ENCODE assay signal across 1 cellular context in the genomic region with DNA sequence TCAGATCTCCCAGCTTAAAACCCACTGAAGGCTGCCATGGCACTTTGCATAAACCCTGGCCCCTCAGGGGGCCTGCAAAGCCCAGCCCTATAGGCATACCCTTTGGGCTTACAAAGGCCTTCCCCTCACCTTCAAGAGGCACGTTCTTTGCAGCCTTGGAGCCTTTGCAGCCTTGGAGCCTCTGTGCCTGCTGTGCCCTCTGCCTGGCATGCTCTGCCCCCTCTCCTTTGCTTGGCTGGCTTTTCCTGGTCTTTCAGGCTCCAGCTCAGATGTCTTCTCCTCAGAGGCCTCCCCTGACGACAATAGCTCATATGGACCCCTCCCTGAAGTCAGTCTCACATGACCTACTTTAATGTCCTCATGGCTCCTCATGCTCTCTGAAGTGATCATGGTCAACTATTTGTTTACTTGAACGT.
TF ChIP-seq lines count a peak whose summit lies in the region.

No MANE protein-coding gene starts in this region.

TF ChIP-seq in H1, 55 proteins besides CTCF, POLR2A, EP300 and RAD21 (continued from another document):
- TF ChIP-seq SIX5 (IDR thresholded peaks at IDR 0.05; ENCODE audit: low read depth, low read length) (no peak), KDM4A (IDR thresholded peaks at IDR 0.05; ENCODE audit: low read depth, low read length, severe bottlenecking) (peak; percentile 10), ZNF274 (IDR thresholded peaks at IDR 0.05; ENCODE audit: borderline replicate concordance, extremely low read depth, low read length) (no peak), TCF12 (IDR thresholded peaks at IDR 0.05; ENCODE audit: low read depth, low read length) (no peak), GABPA (IDR thresholded peaks at IDR 0.05; ENCODE audit: borderline replicate concordance, insufficient read depth, low read length) (no peak), NANOG (IDR thresholded peaks at IDR 0.05; ENCODE audit: insufficient read depth, low read depth, low read length, poor library complexity, severe bottlenecking) (no peak), YY1 (IDR thresholded peaks at IDR 0.05; ENCODE audit: low read depth, low read length) (no peak), ASH2L (IDR thresholded peaks at IDR 0.05; ENCODE audit: low read length) (no peak)
- TF ChIP-seq, protein P1, sequence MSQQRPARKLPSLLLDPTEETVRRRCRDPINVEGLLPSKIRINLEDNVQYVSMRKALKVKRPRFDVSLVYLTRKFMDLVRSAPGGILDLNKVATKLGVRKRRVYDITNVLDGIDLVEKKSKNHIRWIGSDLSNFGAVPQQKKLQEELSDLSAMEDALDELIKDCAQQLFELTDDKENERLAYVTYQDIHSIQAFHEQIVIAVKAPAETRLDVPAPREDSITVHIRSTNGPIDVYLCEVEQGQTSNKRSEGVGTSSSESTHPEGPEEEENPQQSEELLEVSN (IDR thresholded peaks at IDR 0.05), result no peak
